Comparison of ENCODE assay signal across 1 cellular context in the genomic region with DNA sequence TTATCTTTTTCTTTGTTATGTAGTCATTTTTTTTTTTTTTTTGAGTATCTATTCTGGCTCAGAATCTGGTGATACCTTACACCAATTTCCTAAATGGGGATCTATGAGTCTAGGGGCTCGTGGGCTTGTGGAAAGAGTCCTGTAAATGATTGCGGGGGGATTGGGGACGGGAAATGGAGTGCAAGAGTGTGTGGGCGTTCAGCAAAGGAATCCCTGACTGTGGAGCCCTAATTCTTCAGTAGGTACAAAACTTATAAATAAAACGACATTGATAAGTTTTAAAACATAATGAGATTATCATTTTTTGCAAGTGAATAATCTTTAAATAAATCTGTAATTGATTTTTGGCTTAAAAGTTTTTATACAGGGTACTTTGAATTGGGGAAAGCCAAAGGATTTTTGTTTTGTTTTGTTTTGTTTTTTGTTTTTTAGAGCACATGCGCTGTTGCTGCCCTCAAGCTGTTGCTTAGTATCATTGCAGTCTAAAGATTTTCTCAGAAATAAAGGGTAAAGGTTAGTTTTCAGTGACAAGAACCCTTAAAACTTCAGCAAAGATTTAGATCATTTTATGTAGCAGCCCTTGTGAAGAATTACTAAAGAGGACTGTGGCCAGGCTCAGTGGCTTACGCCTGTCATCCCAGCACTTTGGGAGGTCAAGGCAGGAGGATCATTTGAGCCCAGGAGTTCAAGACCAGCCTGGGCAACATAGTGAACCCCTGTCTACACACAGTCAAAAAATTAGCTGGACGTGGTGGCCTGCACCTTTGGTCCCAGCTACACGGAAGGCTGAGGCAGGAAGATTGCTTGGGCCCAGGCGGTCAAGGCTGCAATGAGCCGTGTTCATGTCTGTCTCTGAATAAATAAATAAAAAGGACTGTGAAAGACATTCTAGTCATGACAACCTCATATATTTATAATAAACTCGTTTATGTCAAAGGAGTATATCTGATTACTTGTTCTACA.
TF ChIP-seq lines count a peak whose summit lies in the region.

No MANE protein-coding gene starts in this region.

TF ChIP-seq in GM12878, 131 proteins besides CTCF, POLR2A, EP300 and RAD21:
- TF ChIP-seq EGR1 (IDR thresholded peaks at IDR 0.05; ENCODE audit: borderline replicate concordance in 1 of 2, low read depth in 2 of 2, low read length in 2 of 2) (peak in 1 of 2 experiments; percentile 55; a peak in 2 of 3 replicates), FOXM1 (IDR thresholded peaks at IDR 0.05; ENCODE audit: low read depth, low read length) (0 out of 2 replicates have a peak, but pooled peaks have one; percentile 32), PAX5 (IDR thresholded peaks at IDR 0.05; ENCODE audit: borderline replicate concordance, low read depth, low read length) (no peak), HDAC6 (IDR thresholded peaks at IDR 0.05; ENCODE audit: unreplicated experiment) (no peak), HSF1 (IDR thresholded peaks at IDR 0.05; ENCODE audit: low read depth, low read length) (no peak), NR2F1 (conservative IDR thresholded peaks at IDR 0.05) (0 out of 2 replicates have a peak, but pooled peaks have one; percentile 35), SMAD5 (IDR thresholded peaks at IDR 0.05; ENCODE audit: low read depth) (no peak), RELA (IDR thresholded peaks at IDR 0.05; ENCODE audit: borderline replicate concordance, partially characterized antibody) (no peak), RFX5 (IDR thresholded peaks at IDR 0.05; ENCODE audit: low read depth, low read length) (no peak), POLR2AphosphoS5 (IDR thresholded peaks at IDR 0.05; ENCODE audit: low read length) (no peak), IKZF2 (IDR thresholded peaks at IDR 0.05) (no peak), IRF4 (IDR thresholded peaks at IDR 0.05; ENCODE audit: low read depth, low read length) (no peak), NRF1 (conservative IDR thresholded peaks at IDR 0.05; ENCODE audit: low read depth, low read length) (no peak), POU2F2 (IDR thresholded peaks at IDR 0.05; ENCODE audit: borderline replicate concordance, low read depth, low read length) (no peak), ESRRA (IDR thresholded peaks at IDR 0.05; ENCODE audit: low read length) (no peak), BRCA1 (IDR thresholded peaks at IDR 0.05; ENCODE audit: low read depth, low read length) (no peak), WRNIP1 (IDR thresholded peaks at IDR 0.05; ENCODE audit: borderline replicate concordance, low read depth, low read length) (no peak), E2F8 (IDR thresholded peaks at IDR 0.05; ENCODE audit: low read depth, partially characterized antibody) (no peak), NR2C2 (IDR thresholded peaks at IDR 0.05; ENCODE audit: borderline replicate concordance, control insufficient read depth, insufficient read length, low read depth) (no peak), SIX5 (IDR thresholded peaks at IDR 0.05; ENCODE audit: low read depth, low read length, severe bottlenecking) (no peak), SMARCA5 (IDR thresholded peaks at IDR 0.05) (no peak), ATF7 (IDR thresholded peaks at IDR 0.05; ENCODE audit: low read depth) (no peak), EZH2 (IDR thresholded peaks at IDR 0.05; ENCODE audit: borderline replicate concordance, control insufficient read depth, low read depth, low read length) (no peak), ZNF217 (IDR thresholded peaks at IDR 0.05) (no peak), E4F1 (IDR thresholded peaks at IDR 0.05; ENCODE audit: borderline replicate concordance, partially characterized antibody) (no peak), PML (IDR thresholded peaks at IDR 0.05; ENCODE audit: low read length) (0 out of 2 replicates have a peak, but pooled peaks have one; percentile 20), ZNF207 (IDR thresholded peaks at IDR 0.05; ENCODE audit: borderline replicate concordance) (no peak), CHD1 (IDR thresholded peaks at IDR 0.05; ENCODE audit: low read depth, low read length) (no peak), CHD2 (IDR thresholded peaks at IDR 0.05; ENCODE audit: borderline replicate concordance, low read depth, low read length) (no peak), JUNB (IDR thresholded peaks at IDR 0.05) (no peak), STAT1 (conservative IDR thresholded peaks at IDR 0.05) (no peak), SMC3 (IDR thresholded peaks at IDR 0.05; ENCODE audit: borderline replicate concordance, low read length) (peak; percentile 56; the same call in 1 of the 2 replicates), POLR2AphosphoS2 (IDR thresholded peaks at IDR 0.05; ENCODE audit: low read depth, low read length) (no peak), IRF5 (IDR thresholded peaks at IDR 0.05; ENCODE audit: borderline replicate concordance) (no peak), SRF (IDR thresholded peaks at IDR 0.05; ENCODE audit: low read depth in 2 of 2, low read length in 2 of 2) (no peak), FOXK2 (IDR thresholded peaks at IDR 0.05) (no peak), SIN3A (IDR thresholded peaks at IDR 0.05; ENCODE audit: low read depth, low read length) (no peak), ELK1 (IDR thresholded peaks at IDR 0.05; ENCODE audit: low read depth, low read length) (no peak), RCOR1 (conservative IDR thresholded peaks at IDR 0.05; ENCODE audit: low read depth, low read length) (no peak)
- TF ChIP-seq, protein P1, sequence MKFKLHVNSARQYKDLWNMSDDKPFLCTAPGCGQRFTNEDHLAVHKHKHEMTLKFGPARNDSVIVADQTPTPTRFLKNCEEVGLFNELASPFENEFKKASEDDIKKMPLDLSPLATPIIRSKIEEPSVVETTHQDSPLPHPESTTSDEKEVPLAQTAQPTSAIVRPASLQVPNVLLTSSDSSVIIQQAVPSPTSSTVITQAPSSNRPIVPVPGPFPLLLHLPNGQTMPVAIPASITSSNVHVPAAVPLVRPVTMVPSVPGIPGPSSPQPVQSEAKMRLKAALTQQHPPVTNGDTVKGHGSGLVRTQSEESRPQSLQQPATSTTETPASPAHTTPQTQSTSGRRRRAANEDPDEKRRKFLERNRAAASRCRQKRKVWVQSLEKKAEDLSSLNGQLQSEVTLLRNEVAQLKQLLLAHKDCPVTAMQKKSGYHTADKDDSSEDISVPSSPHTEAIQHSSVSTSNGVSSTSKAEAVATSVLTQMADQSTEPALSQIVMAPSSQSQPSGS (IDR thresholded peaks at IDR 0.05; ENCODE audit: low read length) = no peak
- TF ChIP-seq, protein P2, sequence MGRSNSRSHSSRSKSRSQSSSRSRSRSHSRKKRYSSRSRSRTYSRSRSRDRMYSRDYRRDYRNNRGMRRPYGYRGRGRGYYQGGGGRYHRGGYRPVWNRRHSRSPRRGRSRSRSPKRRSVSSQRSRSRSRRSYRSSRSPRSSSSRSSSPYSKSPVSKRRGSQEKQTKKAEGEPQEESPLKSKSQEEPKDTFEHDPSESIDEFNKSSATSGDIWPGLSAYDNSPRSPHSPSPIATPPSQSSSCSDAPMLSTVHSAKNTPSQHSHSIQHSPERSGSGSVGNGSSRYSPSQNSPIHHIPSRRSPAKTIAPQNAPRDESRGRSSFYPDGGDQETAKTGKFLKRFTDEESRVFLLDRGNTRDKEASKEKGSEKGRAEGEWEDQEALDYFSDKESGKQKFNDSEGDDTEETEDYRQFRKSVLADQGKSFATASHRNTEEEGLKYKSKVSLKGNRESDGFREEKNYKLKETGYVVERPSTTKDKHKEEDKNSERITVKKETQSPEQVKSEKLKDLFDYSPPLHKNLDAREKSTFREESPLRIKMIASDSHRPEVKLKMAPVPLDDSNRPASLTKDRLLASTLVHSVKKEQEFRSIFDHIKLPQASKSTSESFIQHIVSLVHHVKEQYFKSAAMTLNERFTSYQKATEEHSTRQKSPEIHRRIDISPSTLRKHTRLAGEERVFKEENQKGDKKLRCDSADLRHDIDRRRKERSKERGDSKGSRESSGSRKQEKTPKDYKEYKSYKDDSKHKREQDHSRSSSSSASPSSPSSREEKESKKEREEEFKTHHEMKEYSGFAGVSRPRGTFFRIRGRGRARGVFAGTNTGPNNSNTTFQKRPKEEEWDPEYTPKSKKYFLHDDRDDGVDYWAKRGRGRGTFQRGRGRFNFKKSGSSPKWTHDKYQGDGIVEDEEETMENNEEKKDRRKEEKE (IDR thresholded peaks at IDR 0.05) = no peak
- TF ChIP-seq, protein P3, sequence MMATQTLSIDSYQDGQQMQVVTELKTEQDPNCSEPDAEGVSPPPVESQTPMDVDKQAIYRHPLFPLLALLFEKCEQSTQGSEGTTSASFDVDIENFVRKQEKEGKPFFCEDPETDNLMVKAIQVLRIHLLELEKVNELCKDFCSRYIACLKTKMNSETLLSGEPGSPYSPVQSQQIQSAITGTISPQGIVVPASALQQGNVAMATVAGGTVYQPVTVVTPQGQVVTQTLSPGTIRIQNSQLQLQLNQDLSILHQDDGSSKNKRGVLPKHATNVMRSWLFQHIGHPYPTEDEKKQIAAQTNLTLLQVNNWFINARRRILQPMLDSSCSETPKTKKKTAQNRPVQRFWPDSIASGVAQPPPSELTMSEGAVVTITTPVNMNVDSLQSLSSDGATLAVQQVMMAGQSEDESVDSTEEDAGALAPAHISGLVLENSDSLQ (IDR thresholded peaks at IDR 0.05) = no peak
